ENCODE assay signal across 1 cellular context in genomic region chr5:138602371-138603000, GRCh38.
TF ChIP-seq lines count a peak whose summit lies in the region.

No MANE protein-coding gene starts in this region.

TF ChIP-seq in A549, 52 proteins besides CTCF, POLR2A, EP300 and RAD21 (continued from another document):
- TF ChIP-seq REST (IDR thresholded peaks at IDR 0.05) = no peak
TF ChIP-seq in A549: peak in this region for 0.
